Comparison of ENCODE assay signal across 8 cellular contexts in the genomic region with DNA sequence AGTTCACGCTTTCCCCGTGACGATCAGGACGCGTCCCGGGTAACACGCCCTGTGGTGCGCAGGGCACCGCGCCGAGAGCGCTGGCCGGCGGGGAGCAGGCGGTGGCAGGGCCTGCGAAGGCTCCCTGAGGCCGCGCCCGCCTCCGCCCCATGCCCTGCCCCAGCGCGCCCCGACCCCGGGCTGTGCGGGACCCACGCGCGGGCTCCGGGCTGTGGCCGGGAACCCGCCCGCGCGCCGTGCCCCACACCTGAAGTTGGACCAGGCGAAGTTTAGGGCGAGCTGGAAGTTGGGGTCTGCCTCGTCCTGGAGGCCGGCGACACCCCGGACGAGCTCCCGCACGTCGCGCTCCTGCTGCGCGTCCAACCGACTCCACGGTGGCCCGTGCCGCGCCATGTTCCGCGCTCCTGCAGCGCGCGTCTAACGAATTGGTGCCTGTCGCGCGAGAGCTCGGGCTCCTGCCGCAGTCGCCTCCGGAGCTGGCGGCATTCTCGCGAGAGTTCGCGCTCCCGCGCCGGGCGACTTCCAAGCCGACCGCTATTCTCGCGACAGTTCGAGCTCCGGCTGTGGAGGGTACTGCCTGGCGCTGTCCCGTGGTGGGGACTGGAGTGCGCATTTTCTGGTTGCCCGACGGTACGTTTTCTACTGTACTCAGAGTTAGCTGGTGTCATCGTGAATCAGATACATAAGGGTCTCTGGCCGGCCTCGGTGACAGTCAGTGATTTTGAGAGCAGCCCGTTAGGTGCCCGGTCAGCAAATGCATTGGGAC.
A peak's percentile ranks its signal among the peaks of the same experiment; 100 is the strongest.
DNase-seq lines count a peak whose midpoint lies in the region; ATAC-seq, FAIRE-seq and TF ChIP-seq lines count a peak whose summit lies in the region.

A gene (minus strand): TSS at position 419 of the 766 bp plus-strand sequence. CDS start 26 bp downstream, at position 393.

- H3K9me3 ChIP-seq in BLaER1 = peaks cover 3% of the 10 kb centered on the region; the same call in 1 of the 2 replicates

- H3K4me1 ChIP-seq in BLaER1 = peaks cover 17% of the 10 kb centered on the region

- H3K36me3 ChIP-seq in BLaER1 = peaks cover 23% of the 10 kb centered on the region

- no peak for FAIRE-seq in GM19239 (lab: Jason Lieb, UNC)

- H3K4me3 ChIP-seq in BLaER1 = peak within 1 kb of the TSS; percentile 81
- H3K4me3 ChIP-seq in choroid plexus epithelial cell (ENCODE audit: low read depth, low read length) = peak within 1 kb of the TSS; percentile 91

- H3K27ac ChIP-seq in BLaER1 = peak within 1 kb of the TSS; percentile 92

- no peaks in the 10 kb centered on the region for H3K27me3 ChIP-seq in BLaER1

- H3K4me2 ChIP-seq in BLaER1 = peak within 1 kb of the TSS; percentile 89

- H3K9ac ChIP-seq in BLaER1 = peak within 1 kb of the TSS; percentile 94

- DNase-seq in GM19239 (ENCODE audit: insufficient read length, low spot score) (peak; percentile 98), NCI-H510A treated with DMSO at 0.1 percent for 48 hours (lab: John Stamatoyannopoulos, UW) (peak; percentile 59), choroid plexus epithelial cell (ENCODE audit: low read depth) (peak; percentile 99), kidney tubule cell (ENCODE audit: low spot score) (peak; percentile 98)
- DNase-seq in activated CD4-positive, alpha-beta T cell treated with anti-CD3 and anti-CD28 coated beads for 24 hours (ENCODE audit: low read depth in 2 of 2) = peak; percentile 93 to 98
- DNase-seq in stimulated activated CD4-positive, alpha-beta T cell treated with anti-CD3 and anti-CD28 coated beads, Interleukin-1b, Interleukin-23, amount 100 ng/mL, for 1 hour (ENCODE audit: low read depth in 2 of 2) = peak; percentile 90 to 94

- TF ChIP-seq CTCF in choroid plexus epithelial cell (conservative IDR thresholded peaks at IDR 0.05; ENCODE audit: low read depth, low read length) = peak; percentile 49

- H4K20me1 ChIP-seq in BLaER1 = no peaks in the 10 kb centered on the region

- ATAC-seq in HG03442 (IDR thresholded peaks at IDR 0.05; ENCODE audit: unreplicated experiment) = peak; percentile 90

Comparison
In these comparisons a context has a peak if more than half of its experiments do, and no peak if none do; other contexts are left out.
1. Peak in every context shown above with its lines: DNase-seq, ATAC-seq, H3K4me3 ChIP-seq and H3K27ac ChIP-seq.